18 cellular contexts compared by ENCODE assay signal in genomic region chr6:2656460-2657064, GRCh38.
DNase-seq lines count a peak whose midpoint lies in the region; TF ChIP-seq lines count a peak whose summit lies in the region.
"Had no signal": no experiment of that assay in that cellular context is flagged by ENCODE, and none has a peak within 500 bp of the region (broad histone marks: within the 10 kb centered on the region; RNA-seq: fewer than 3 reads in every experiment).

No MANE protein-coding gene starts in this region.

- H3K79me2 ChIP-seq in mammary epithelial cell (ENCODE audit: insufficient read depth, low read length) = no peaks in the 10 kb centered on the region

- H3K36me3 ChIP-seq in mammary epithelial cell (ENCODE audit: insufficient read depth, low read length) = no peaks in the 10 kb centered on the region
- H3K36me3 ChIP-seq in breast epithelium = no peaks in the 10 kb centered on the region
- H3K36me3 ChIP-seq in thyroid gland = no peaks in the 10 kb centered on the region
- H3K36me3 ChIP-seq: BLaER1 treated with 17β-estradiol and CSF1 and Interleukin-3, amounts not matched to agents 10 nM and 100 nM; MG63; SJCRH30 had no signal

- H3K9ac ChIP-seq in mammary epithelial cell (ENCODE audit: insufficient read depth, low read length) = no peak overlapping the region
- H3K9ac ChIP-seq: BLaER1 treated with 17β-estradiol and CSF1 and Interleukin-3, amounts not matched to agents 10 nM and 100 nM had no signal

- WGBS in mammary epithelial cell (ENCODE audit: low coverage, missing lambda C conversion rate) = 49% methylated on average over 5 of the region's 5 CpGs
- WGBS in thyroid gland, 2 donors = 63 to 64% methylated on average over 5 of the region's 5 CpGs

- peaks cover 3% of the 10 kb centered on the region for H3K36me3 Mint-ChIP-seq in type B pancreatic cell

- H3K4me3 ChIP-seq in mammary epithelial cell (replicated peaks in 1 of 3; ENCODE audit: insufficient read depth in 1 of 3, low read depth in 2 of 3, low read length in 3 of 3) (no peak overlapping the region), breast epithelium (no peak overlapping the region), fibroblast of pulmonary artery (replicated peaks; ENCODE audit: low read depth, low read length) (no peak overlapping the region), thyroid gland (replicated peaks in 1 of 3) (no peak overlapping the region)
- H3K4me3 ChIP-seq: BLaER1 treated with 17β-estradiol and CSF1 and Interleukin-3, amounts not matched to agents 10 nM and 100 nM; MG63; SJCRH30 had no signal

- no TSS peak for BruUV-seq in mammary epithelial cell (replicated peaks; lab: Mats Ljungman, UMichigan)

- H2AFZ ChIP-seq in mammary epithelial cell (ENCODE audit: low read depth, low read length) = peak overlapping the region; percentile 75

- H3K27me3 Mint-ChIP-seq in type B pancreatic cell = no peaks in the 10 kb centered on the region

- no peaks in the 10 kb centered on the region for H4K20me1 ChIP-seq in mammary epithelial cell (ENCODE audit: insufficient read depth, low read length)
- H4K20me1 ChIP-seq: BLaER1 treated with 17β-estradiol and CSF1 and Interleukin-3, amounts not matched to agents 10 nM and 100 nM had no signal

- H3K4me1 ChIP-seq in mammary epithelial cell (ENCODE audit: insufficient read depth, low read length) = peaks cover 36% of the 10 kb centered on the region
- H3K4me1 ChIP-seq in breast epithelium = no peaks in the 10 kb centered on the region
- no peaks in the 10 kb centered on the region for H3K4me1 ChIP-seq in thyroid gland

- H3K27me3 ChIP-seq in mammary epithelial cell (ENCODE audit: insufficient read depth, low read length) = no peaks in the 10 kb centered on the region
- H3K27me3 ChIP-seq in breast epithelium = no peaks in the 10 kb centered on the region
- H3K27me3 ChIP-seq in thyroid gland = no peaks in the 10 kb centered on the region
- H3K27me3 ChIP-seq: BLaER1 treated with 17β-estradiol and CSF1 and Interleukin-3, amounts not matched to agents 10 nM and 100 nM; MG63; SJCRH30 had no signal

- H3K27ac ChIP-seq in mammary epithelial cell (ENCODE audit: insufficient read depth, low read depth, low read length) = no peak overlapping the region
- H3K27ac ChIP-seq in breast epithelium = no peak overlapping the region
- H3K27ac ChIP-seq in thyroid gland = no peak overlapping the region
- H3K27ac ChIP-seq: BLaER1 treated with 17β-estradiol and CSF1 and Interleukin-3, amounts not matched to agents 10 nM and 100 nM; RWPE1; SJCRH30 had no signal

- no peak overlapping the region for H3K27ac Mint-ChIP-seq in type B pancreatic cell

- H3K4me2 ChIP-seq in mammary epithelial cell (ENCODE audit: insufficient read depth, low read depth, low read length) = peak overlapping the region; percentile 28
- H3K4me2 ChIP-seq: BLaER1 treated with 17β-estradiol and CSF1 and Interleukin-3, amounts not matched to agents 10 nM and 100 nM had no signal

- intact Hi-C loops in mammary epithelial cell (cut with micrococcal nuclease) = no loop called here
- intact Hi-C loops in breast epithelium (cut with DNase I; ENCODE audit: low total_unique reads) = no loop called here
- intact Hi-C loops in thyroid gland (cut with DNase I) = no loop called here

- in situ Hi-C loops in mammary epithelial cell (cut with MboI; ENCODE audit: low sequenced_read_pairs in 2 of 2) = no loop called here

- TF ChIP-seq POLR2A in breast epithelium (IDR thresholded peaks at IDR 0.05) (no peak), thyroid gland (IDR thresholded peaks at IDR 0.05) (no peak)

- H3K4me3 Mint-ChIP-seq in type B pancreatic cell = no peak overlapping the region

- H3K4me1 Mint-ChIP-seq in type B pancreatic cell (ENCODE audit: unreplicated experiment) = no peaks in the 10 kb centered on the region

- dilution Hi-C loops in mammary epithelial cell (cut with HindIII; ENCODE audit: low sequenced_read_pairs) = no loop called here

- peaks cover 13% of the 10 kb centered on the region for H3K9me3 Mint-ChIP-seq in type B pancreatic cell

- CTCF ChIA-PET in mammary epithelial cell (lab: Charles Lee; ENCODE audit: low non-redundant PET) = interaction anchor here (0.6 kb wide), 1 partner anchor 92 kb away, joined by 3 read pairs; no protein-coding TSS in a partner anchor

- DNase-seq in mammary epithelial cell (no peak), breast epithelium (ENCODE audit: low spot score in 2 of 2) (no peak), NCI-H446 (lab: John Stamatoyannopoulos, UW) (peak; percentile 24 to 51), fibroblast of pulmonary artery (ENCODE audit: low read depth) (peak; percentile 18), occipital lobe (lab: John Stamatoyannopoulos, UW) (no peak), epidermal melanocyte (ENCODE audit: insufficient read length, low spot score) (no peak), type B pancreatic cell (ENCODE audit: extremely low spot score, unreplicated experiment) (no peak), thyroid gland (no peak)
- DNase-seq: DMS153; EL; MG63; NCI-H1105 treated with DMSO at 0.1 percent for 48 hours; NCI-H187; NCI-H345; NK-92 treated with Interleukin-12 subunit alpha and Interleukin-12 subunit beta, amount 100 ng/mL, for 24 hours; SJCRH30 had no signal

- peaks cover 10% of the 10 kb centered on the region for H3K9me3 ChIP-seq in mammary epithelial cell (replicated peaks; ENCODE audit: insufficient read depth, low read length)
- H3K9me3 ChIP-seq in breast epithelium = no peaks in the 10 kb centered on the region
- H3K9me3 ChIP-seq in thyroid gland = no peaks in the 10 kb centered on the region
- H3K9me3 ChIP-seq: MG63, SJCRH30 had no signal

- no peak for TF ChIP-seq CTCF in mammary epithelial cell (conservative IDR thresholded peaks at IDR 0.05 in 1 of 2, IDR thresholded peaks at IDR 0.05 in 1 of 2; ENCODE audit: extremely low read depth in 1 of 2, insufficient read depth in 1 of 2, low read depth in 1 of 2, low read length in 2 of 2)
- no peak for TF ChIP-seq CTCF in breast epithelium (IDR thresholded peaks at IDR 0.05)
- TF ChIP-seq CTCF in fibroblast of pulmonary artery (IDR thresholded peaks at IDR 0.05; ENCODE audit: low read length, missing control alignments) = no peak
- no peak for TF ChIP-seq CTCF in type B pancreatic cell (conservative IDR thresholded peaks at IDR 0.05)
- no peak for TF ChIP-seq CTCF in thyroid gland (IDR thresholded peaks at IDR 0.05)

Comparison
In these comparisons a context has a peak if more than half of its experiments do, and no peak if none do; other contexts are left out.
1. DNase-seq: peak in NCI-H446 (2 of 2) and fibroblast of pulmonary artery (single experiment); none in mammary epithelial cell (single experiment), breast epithelium (0 of 2), occipital lobe (single experiment), epidermal melanocyte (single experiment), type B pancreatic cell (single experiment) and thyroid gland (0 of 2).